8 cellular contexts compared by ENCODE assay signal in the genomic region with DNA sequence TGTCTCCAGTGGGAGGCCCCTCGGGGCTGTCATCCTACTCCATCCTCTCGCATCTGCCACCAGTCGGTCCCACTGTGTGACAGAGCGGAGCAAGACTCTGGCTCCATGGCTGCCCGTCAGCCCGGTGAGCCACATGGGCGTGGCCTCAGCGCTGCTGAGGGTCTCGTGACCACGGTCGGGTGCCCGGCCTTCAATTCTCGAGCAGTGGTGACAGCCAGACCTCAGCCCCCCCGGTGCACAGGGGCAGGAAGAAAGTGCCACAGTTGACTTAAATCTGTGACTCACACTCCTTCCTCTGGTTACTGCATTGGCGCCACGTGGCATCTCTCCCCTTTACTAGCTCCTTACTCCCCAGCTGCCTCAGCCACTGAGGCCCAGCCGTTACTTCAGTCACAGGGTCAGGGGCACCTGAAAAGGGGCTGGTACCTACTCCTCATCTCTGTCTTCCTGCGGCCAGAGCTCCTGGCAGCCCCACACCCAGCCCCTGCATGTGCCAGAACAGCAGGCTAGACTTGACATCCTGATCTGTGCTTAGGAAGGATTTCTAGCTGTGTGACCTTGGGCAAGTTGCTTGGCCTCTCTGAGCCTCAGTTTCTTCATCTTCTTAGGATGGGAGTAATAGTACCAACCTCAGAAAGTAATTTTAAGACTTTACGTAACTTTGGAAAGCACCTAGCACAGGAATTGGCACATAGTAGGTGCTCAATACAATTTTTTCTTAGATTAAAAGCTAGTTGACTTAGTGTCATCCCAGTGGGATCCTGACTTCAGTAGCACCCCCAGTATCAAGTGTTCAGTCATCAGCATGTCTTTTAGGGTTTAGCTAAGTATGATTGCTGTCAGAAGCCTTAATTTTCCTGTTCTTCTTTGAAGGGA.
DNase-seq lines count a peak whose midpoint lies in the region; ATAC-seq and TF ChIP-seq lines count a peak whose summit lies in the region.

No MANE protein-coding gene starts in this region.

- peaks cover 0 to 100% (median 68%) of the 10 kb centered on the region in 6 donors for H3K36me3 ChIP-seq in spleen
- peaks cover 89% of the 10 kb centered on the region for H3K36me3 ChIP-seq in suprapubic skin

- H3K27me3 ChIP-seq in spleen (replicated peaks in 1 of 7): no peaks in the 10 kb centered on the region
- H3K27me3 ChIP-seq in suprapubic skin: no peaks in the 10 kb centered on the region

- H3K9me3 ChIP-seq in spleen: no peaks in the 10 kb centered on the region
- no peaks in the 10 kb centered on the region for H3K9me3 ChIP-seq in suprapubic skin

- peak overlapping the region in 1 of 8 donors; percentile 20 for H3K4me3 ChIP-seq in spleen
- H3K4me3 ChIP-seq in suprapubic skin: no peak overlapping the region

- peak; percentile 53 for DNase-seq in activated CD8-positive, alpha-beta memory T cell treated with anti-CD3 and anti-CD28 coated beads, Interleukin-2, amount 50 U/mL, for 4 hours
- peak; percentile 90 for DNase-seq in spleen
- no peak for DNase-seq in suprapubic skin (ENCODE audit: low spot score in 2 of 2)
- DNase-seq in cerebellar cortex (ENCODE audit: low spot score): no peak
- no peak for DNase-seq in foreskin melanocyte
- DNase-seq in HuH-7.5 (ENCODE audit: low spot score): no peak

- 46 to 68% (median 46%) methylated on average over 17 to 19 of the region's 19 CpGs for WGBS in spleen, 5 donors
- 77% methylated on average over 15 of the region's 19 CpGs for WGBS in suprapubic skin

- H3K27ac ChIP-seq in spleen (peak overlapping the region in 4 of 8 donors; percentile 42 to 69 (median 54)), suprapubic skin (no peak overlapping the region)

- TF ChIP-seq EP300 in suprapubic skin (IDR thresholded peaks at IDR 0.05): no peak

- intact Hi-C loops in spleen (cut with DNase I; ENCODE audit: low total_unique reads): no loop called here

- TF ChIP-seq POLR2A in spleen (IDR thresholded peaks at IDR 0.05): no peak
- no peak for TF ChIP-seq POLR2A in suprapubic skin (IDR thresholded peaks at IDR 0.05)

- H3K4me1 ChIP-seq in spleen: peaks cover 0 to 41% (median 13%) of the 10 kb centered on the region in 6 donors
- H3K4me1 ChIP-seq in suprapubic skin: no peaks in the 10 kb centered on the region

- no peak for TF ChIP-seq CTCF in spleen (IDR thresholded peaks at IDR 0.05 in 8 of 11, conservative IDR thresholded peaks at IDR 0.05 in 3 of 11)
- TF ChIP-seq CTCF in suprapubic skin (IDR thresholded peaks at IDR 0.05): no peak

- ATAC-seq in GM18858 (IDR thresholded peaks at IDR 0.05; ENCODE audit: unreplicated experiment) (peak; percentile 43), HG02970 (IDR thresholded peaks at IDR 0.05; ENCODE audit: low FRiP score, unreplicated experiment) (peak; percentile 39)

Comparison
In these comparisons a context has a peak if more than half of its experiments do, and no peak if none do; other contexts are left out.
1. DNase-seq: peak in activated CD8-positive, alpha-beta memory T cell treated with anti-CD3 and anti-CD28 coated beads, Interleukin-2, amount 50 U/mL, for 4 hours (single experiment) and spleen (single experiment); none in suprapubic skin (0 of 2), cerebellar cortex (single experiment), foreskin melanocyte (single experiment) and HuH-7.5 (single experiment).